1 cellular context compared by ENCODE assay signal in the genomic region with DNA sequence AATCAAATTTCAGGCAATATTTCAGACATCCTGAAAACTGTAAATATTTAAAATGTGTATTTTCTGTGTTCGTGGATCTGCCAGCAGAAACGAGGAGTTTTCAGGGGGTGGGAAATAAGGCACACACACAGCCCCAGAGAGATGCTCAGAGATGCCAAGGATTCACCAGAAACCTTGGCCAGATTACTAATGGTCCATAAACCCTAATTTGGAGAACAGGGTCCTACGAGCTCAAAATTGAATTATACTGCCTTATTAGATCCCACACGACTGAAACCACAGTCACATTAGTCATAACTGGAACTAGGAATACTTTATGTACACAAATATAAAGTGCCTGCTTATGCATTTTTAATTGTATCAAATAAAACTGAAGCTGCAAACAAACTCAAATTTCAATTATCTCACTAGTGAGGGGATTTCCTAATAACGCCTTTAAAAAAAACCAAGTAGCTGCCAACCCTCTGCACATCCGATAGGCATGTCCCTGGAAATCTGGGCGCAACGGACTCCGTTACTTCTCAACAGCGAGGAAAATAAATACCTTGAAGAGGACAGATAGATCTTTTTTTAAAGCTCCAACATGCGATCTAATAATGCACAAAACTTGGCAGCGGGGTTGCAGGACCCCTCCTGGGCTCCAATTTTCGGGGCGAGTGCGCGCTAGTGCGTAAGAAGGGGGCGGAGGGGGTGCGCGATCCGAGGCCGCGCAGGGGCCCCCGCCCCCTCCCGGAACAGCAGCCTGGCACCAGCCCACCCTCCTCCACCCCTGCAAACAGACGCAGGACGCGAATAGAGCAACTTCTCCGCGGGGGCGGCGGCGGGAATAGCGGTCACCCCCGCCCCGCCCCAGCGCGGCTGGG.
TF ChIP-seq lines count a peak whose summit lies in the region.

No MANE protein-coding gene starts in this region.

TF ChIP-seq in HepG2, 621 proteins besides CTCF, POLR2A, EP300 and RAD21 (continued from another document):
- TF ChIP-seq, protein P1, sequence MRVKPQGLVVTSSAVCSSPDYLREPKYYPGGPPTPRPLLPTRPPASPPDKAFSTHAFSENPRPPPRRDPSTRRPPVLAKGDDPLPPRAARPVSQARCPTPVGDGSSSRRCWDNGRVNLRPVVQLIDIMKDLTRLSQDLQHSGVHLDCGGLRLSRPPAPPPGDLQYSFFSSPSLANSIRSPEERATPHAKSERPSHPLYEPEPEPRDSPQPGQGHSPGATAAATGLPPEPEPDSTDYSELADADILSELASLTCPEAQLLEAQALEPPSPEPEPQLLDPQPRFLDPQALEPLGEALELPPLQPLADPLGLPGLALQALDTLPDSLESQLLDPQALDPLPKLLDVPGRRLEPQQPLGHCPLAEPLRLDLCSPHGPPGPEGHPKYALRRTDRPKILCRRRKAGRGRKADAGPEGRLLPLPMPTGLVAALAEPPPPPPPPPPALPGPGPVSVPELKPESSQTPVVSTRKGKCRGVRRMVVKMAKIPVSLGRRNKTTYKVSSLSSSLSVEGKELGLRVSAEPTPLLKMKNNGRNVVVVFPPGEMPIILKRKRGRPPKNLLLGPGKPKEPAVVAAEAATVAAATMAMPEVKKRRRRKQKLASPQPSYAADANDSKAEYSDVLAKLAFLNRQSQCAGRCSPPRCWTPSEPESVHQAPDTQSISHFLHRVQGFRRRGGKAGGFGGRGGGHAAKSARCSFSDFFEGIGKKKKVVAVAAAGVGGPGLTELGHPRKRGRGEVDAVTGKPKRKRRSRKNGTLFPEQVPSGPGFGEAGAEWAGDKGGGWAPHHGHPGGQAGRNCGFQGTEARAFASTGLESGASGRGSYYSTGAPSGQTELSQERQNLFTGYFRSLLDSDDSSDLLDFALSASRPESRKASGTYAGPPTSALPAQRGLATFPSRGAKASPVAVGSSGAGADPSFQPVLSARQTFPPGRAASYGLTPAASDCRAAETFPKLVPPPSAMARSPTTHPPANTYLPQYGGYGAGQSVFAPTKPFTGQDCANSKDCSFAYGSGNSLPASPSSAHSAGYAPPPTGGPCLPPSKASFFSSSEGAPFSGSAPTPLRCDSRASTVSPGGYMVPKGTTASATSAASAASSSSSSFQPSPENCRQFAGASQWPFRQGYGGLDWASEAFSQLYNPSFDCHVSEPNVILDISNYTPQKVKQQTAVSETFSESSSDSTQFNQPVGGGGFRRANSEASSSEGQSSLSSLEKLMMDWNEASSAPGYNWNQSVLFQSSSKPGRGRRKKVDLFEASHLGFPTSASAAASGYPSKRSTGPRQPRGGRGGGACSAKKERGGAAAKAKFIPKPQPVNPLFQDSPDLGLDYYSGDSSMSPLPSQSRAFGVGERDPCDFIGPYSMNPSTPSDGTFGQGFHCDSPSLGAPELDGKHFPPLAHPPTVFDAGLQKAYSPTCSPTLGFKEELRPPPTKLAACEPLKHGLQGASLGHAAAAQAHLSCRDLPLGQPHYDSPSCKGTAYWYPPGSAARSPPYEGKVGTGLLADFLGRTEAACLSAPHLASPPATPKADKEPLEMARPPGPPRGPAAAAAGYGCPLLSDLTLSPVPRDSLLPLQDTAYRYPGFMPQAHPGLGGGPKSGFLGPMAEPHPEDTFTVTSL (CRISPR knock-in tag; IDR thresholded peaks at IDR 0.05; ENCODE audit: borderline replicate concordance) = 0 out of 2 replicates have a peak, but pooled peaks have one; percentile 29
- TF ChIP-seq ZFP90 (CRISPR knock-in tag; IDR thresholded peaks at IDR 0.05; ENCODE audit: borderline replicate concordance) = peak; percentile 25; the same call in 1 of the 2 replicates
- TF ChIP-seq CBX2 (IDR thresholded peaks at IDR 0.05; ENCODE audit: low read depth, low read length) = no peak
- TF ChIP-seq CBX2 (CRISPR knock-in tag; IDR thresholded peaks at IDR 0.05; ENCODE audit: low read depth) = no peak
- TF ChIP-seq, protein P2, sequence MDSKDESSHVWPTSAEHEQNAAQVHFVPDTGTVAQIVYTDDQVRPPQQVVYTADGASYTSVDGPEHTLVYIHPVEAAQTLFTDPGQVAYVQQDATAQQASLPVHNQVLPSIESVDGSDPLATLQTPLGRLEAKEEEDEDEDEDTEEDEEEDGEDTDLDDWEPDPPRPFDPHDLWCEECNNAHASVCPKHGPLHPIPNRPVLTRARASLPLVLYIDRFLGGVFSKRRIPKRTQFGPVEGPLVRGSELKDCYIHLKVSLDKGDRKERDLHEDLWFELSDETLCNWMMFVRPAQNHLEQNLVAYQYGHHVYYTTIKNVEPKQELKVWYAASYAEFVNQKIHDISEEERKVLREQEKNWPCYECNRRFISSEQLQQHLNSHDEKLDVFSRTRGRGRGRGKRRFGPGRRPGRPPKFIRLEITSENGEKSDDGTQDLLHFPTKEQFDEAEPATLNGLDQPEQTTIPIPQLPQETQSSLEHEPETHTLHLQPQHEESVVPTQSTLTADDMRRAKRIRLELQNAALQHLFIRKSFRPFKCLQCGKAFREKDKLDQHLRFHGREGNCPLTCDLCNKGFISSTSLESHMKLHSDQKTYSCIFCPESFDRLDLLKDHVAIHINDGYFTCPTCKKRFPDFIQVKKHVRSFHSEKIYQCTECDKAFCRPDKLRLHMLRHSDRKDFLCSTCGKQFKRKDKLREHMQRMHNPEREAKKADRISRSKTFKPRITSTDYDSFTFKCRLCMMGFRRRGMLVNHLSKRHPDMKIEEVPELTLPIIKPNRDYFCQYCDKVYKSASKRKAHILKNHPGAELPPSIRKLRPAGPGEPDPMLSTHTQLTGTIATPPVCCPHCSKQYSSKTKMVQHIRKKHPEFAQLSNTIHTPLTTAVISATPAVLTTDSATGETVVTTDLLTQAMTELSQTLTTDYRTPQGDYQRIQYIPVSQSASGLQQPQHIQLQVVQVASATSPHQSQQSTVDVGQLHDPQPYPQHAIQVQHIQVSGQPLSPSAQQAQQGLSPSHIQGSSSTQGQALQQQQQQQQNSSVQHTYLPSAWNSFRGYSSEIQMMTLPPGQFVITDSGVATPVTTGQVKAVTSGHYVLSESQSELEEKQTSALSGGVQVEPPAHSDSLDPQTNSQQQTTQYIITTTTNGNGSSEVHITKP (CRISPR knock-in tag; IDR thresholded peaks at IDR 0.05; ENCODE audit: low read depth) = no peak
- TF ChIP-seq, protein P3, sequence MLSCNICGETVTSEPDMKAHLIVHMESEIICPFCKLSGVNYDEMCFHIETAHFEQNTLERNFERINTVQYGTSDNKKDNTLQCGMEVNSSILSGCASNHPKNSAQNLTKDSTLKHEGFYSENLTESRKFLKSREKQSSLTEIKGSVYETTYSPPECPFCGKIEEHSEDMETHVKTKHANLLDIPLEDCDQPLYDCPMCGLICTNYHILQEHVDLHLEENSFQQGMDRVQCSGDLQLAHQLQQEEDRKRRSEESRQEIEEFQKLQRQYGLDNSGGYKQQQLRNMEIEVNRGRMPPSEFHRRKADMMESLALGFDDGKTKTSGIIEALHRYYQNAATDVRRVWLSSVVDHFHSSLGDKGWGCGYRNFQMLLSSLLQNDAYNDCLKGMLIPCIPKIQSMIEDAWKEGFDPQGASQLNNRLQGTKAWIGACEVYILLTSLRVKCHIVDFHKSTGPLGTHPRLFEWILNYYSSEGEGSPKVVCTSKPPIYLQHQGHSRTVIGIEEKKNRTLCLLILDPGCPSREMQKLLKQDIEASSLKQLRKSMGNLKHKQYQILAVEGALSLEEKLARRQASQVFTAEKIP (CRISPR knock-in tag; IDR thresholded peaks at IDR 0.05; ENCODE audit: borderline replicate concordance) = no peak
- no peak for TF ChIP-seq ZNF205 (CRISPR knock-in tag; IDR thresholded peaks at IDR 0.05)
- 0 out of 2 replicates have a peak, but pooled peaks have one; percentile 52 for TF ChIP-seq ZNF232 (CRISPR knock-in tag; IDR thresholded peaks at IDR 0.05; ENCODE audit: borderline replicate concordance)
- no peak for TF ChIP-seq CBX1 (IDR thresholded peaks at IDR 0.05; ENCODE audit: low read depth)
- TF ChIP-seq, protein P4, sequence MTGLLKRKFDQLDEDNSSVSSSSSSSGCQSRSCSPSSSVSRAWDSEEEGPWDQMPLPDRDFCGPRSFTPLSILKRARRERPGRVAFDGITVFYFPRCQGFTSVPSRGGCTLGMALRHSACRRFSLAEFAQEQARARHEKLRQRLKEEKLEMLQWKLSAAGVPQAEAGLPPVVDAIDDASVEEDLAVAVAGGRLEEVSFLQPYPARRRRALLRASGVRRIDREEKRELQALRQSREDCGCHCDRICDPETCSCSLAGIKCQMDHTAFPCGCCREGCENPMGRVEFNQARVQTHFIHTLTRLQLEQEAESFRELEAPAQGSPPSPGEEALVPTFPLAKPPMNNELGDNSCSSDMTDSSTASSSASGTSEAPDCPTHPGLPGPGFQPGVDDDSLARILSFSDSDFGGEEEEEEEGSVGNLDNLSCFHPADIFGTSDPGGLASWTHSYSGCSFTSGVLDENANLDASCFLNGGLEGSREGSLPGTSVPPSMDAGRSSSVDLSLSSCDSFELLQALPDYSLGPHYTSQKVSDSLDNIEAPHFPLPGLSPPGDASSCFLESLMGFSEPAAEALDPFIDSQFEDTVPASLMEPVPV (CRISPR knock-in tag; IDR thresholded peaks at IDR 0.05) = peak; percentile 57; the same call in 1 of the 2 replicates
